ENCODE assay signal across 8 cellular contexts in genomic region chr9:129333613-129333960, GRCh38.
DNase-seq lines count a peak whose midpoint lies in the region; ATAC-seq and TF ChIP-seq lines count a peak whose summit lies in the region.

No MANE protein-coding gene starts in this region.

- peaks cover 33 to 35% of the 10 kb centered on the region in 2 donors for H3K4me1 ChIP-seq in duodenal mucosa (ENCODE audit: control insufficient read depth in 1 of 2, insufficient read depth in 2 of 2, low read length in 2 of 2)
- H3K4me1 ChIP-seq in muscle layer of colon (ENCODE audit: insufficient read depth, low read length) = peaks cover 39% of the 10 kb centered on the region

- DNase-seq in NCI-H2196 treated with DMSO at 0.1 percent for 48 hours (lab: John Stamatoyannopoulos, UW; ENCODE audit: unreplicated experiment) (peak; percentile 78), NCI-H345 (lab: John Stamatoyannopoulos, UW) (no peak), SHP77 treated with DMSO at 0.1 percent for 48 hours (lab: John Stamatoyannopoulos, UW) (no peak)
- DNase-seq in NK-92 treated with Interleukin-12 subunit alpha and Interleukin-12 subunit beta, amount 100 ng/mL, for 24 hours (lab: John Stamatoyannopoulos, UW) = no peak

- no peaks in the 10 kb centered on the region for H3K36me3 ChIP-seq in duodenal mucosa (ENCODE audit: control insufficient read depth in 1 of 2, insufficient read depth in 2 of 2, low read length in 2 of 2)
- H3K36me3 ChIP-seq in muscle layer of colon (ENCODE audit: insufficient read depth, low read length) = no peaks in the 10 kb centered on the region

- peak overlapping the region; percentile 83 for H3K27ac ChIP-seq in 22Rv1
- peak overlapping the region; percentile 79 for H3K27ac ChIP-seq in duodenal mucosa (ENCODE audit: low read depth, low read length)
- H3K27ac ChIP-seq in muscle layer of colon (ENCODE audit: low read depth, low read length) = peak overlapping the region; percentile 74

- ATAC-seq in GM21423 (IDR thresholded peaks at IDR 0.05; ENCODE audit: unreplicated experiment) = no peak

- H3K9ac ChIP-seq in duodenal mucosa (ENCODE audit: low read depth in 1 of 2, low read length in 2 of 2) (peak overlapping the region in 1 of 2 donors; percentile 3), muscle layer of colon (ENCODE audit: low read length) (no peak overlapping the region)

- H3K4me3 ChIP-seq in duodenal mucosa (ENCODE audit: low read depth in 1 of 2, low read length in 2 of 2) (peak overlapping the region in 1 of 2 donors; percentile 37), muscle layer of colon (ENCODE audit: low read depth in 1 of 2, low read length in 2 of 2) (peak overlapping the region in 1 of 2 donors; percentile 30)

- H3K9me3 ChIP-seq in duodenal mucosa (ENCODE audit: control insufficient read depth in 1 of 2, low read length in 2 of 2) (peaks cover 6 to 8% of the 10 kb centered on the region in 2 donors), muscle layer of colon (ENCODE audit: low read length) (no peaks in the 10 kb centered on the region)

- no peak for TF ChIP-seq CTCF in 22Rv1 (IDR thresholded peaks at IDR 0.05)

- H3K27me3 ChIP-seq in duodenal mucosa (ENCODE audit: control insufficient read depth in 1 of 2, insufficient read depth in 2 of 2, low read length in 2 of 2) (peaks cover 3 to 9% of the 10 kb centered on the region in 2 donors), muscle layer of colon (ENCODE audit: control insufficient read depth in 1 of 2, insufficient read depth in 2 of 2, low read length in 2 of 2) (no peaks in the 10 kb centered on the region)
